8 cellular contexts compared by ENCODE assay signal in genomic region chr19:56080669-56081401, GRCh38. TPM values are rescaled to one million over a fixed set of nuclear protein-coding genes. Genes with fewer than 3 reads are reported as not detected.
DNase-seq lines count a peak whose midpoint lies in the region; ATAC-seq and TF ChIP-seq lines count a peak whose summit lies in the region.

No MANE protein-coding gene starts in this region.

- TF ChIP-seq CTCF in AG09319 (IDR thresholded peaks at IDR 0.05; ENCODE audit: low read depth, low read length) (peak; percentile 60), OCI-LY7 (conservative IDR thresholded peaks at IDR 0.05; ENCODE audit: low read length) (peak; percentile 72), nephron (IDR thresholded peaks at IDR 0.05; ENCODE audit: unreplicated experiment in 3 of 3) (peak; percentile 47 to 58 (median 51))

- no peaks in the 10 kb centered on the region for H3K36me3 Mint-ChIP-seq in nephron (ENCODE audit: low read depth)

- no peaks in the 10 kb centered on the region for H3K9me3 ChIP-seq in OCI-LY7 (ENCODE audit: low read length)

- intact Hi-C loops in OCI-LY7 (cut with micrococcal nuclease; ENCODE audit: unreplicated experiment) = loop anchor here (2.0 kb wide), 1 partner anchor 92 kb away; no protein-coding TSS in a partner anchor

- H3K4me2 ChIP-seq in OCI-LY7 (ENCODE audit: low read length) = peak overlapping the region; percentile 99

- peaks cover 10% of the 10 kb centered on the region for H3K27me3 Mint-ChIP-seq in nephron (ENCODE audit: low read depth)

- no TSS peak for BruUV-seq in OCI-LY7 (replicated peaks; lab: Mats Ljungman, UMichigan)

- peaks cover 10% of the 10 kb centered on the region for H3K4me1 ChIP-seq in OCI-LY7 (ENCODE audit: insufficient read depth, low read length, poor library complexity, severe bottlenecking)

- H3K4me3 ChIP-seq in OCI-LY7 (ENCODE audit: low read depth, low read length, poor library complexity, severe bottlenecking) = peak overlapping the region; percentile 63

- POLR2A ChIA-PET in OCI-LY7 (lab: Charles Lee) = no interaction called here

- DNase-seq in AG09319 (ENCODE audit: extremely low read depth, low read depth) (peak; percentile 31), OCI-LY7 (ENCODE audit: low spot score) (peak; percentile 87), fibroblast of peridontal ligament (ENCODE audit: extremely low read depth) (peak; percentile 76)
- DNase-seq in activated T-cell treated with anti-CD3 and anti-CD28 coated beads, Interleukin-2, amount 50 U/mL, for 48 hours = peak; percentile 78 to 81
- peak in 5 of 6 experiments; percentile 27 to 52 (median 42) for DNase-seq in stimulated activated naive CD4-positive, alpha-beta T cell (lab: John Stamatoyannopoulos, UW)

- peak overlapping the region; percentile 77 to 88 (median 83) for H3K4me3 Mint-ChIP-seq in nephron

- H3K9me3 Mint-ChIP-seq in nephron = no peaks in the 10 kb centered on the region

- H4K20me1 ChIP-seq in OCI-LY7 (ENCODE audit: insufficient read depth, low read length) = no peaks in the 10 kb centered on the region

- H3K4me1 Mint-ChIP-seq in nephron = peaks cover 9% of the 10 kb centered on the region

- peak overlapping the region; percentile 94 for H2AFZ ChIP-seq in OCI-LY7 (ENCODE audit: low read length)

- H3K36me3 ChIP-seq in OCI-LY7 (ENCODE audit: insufficient read depth, low read length) = no peaks in the 10 kb centered on the region

- no peaks in the 10 kb centered on the region for H3K79me2 ChIP-seq in OCI-LY7 (ENCODE audit: insufficient read depth, low read depth, low read length)

- H3K27ac ChIP-seq in OCI-LY7 (ENCODE audit: low read depth, low read length, poor library complexity, severe bottlenecking) = peak overlapping the region; percentile 24

- H3K27ac Mint-ChIP-seq in nephron = peak overlapping the region in 2 of 3 experiments; percentile 29 to 79

- H3K9me2 ChIP-seq in OCI-LY7 (ENCODE audit: insufficient read depth, low read length) = no peaks in the 10 kb centered on the region

- ATAC-seq in GM19025 (IDR thresholded peaks at IDR 0.05; ENCODE audit: low read depth, unreplicated experiment) = peak; percentile 49
- ATAC-seq in HG03558 (IDR thresholded peaks at IDR 0.05; ENCODE audit: extremely low read depth, unreplicated experiment) = peak; percentile 48

- CTCF ChIA-PET in OCI-LY7 (lab: Charles Lee; ENCODE audit: unreplicated experiment) = interaction anchor here (0.6 kb wide), 1 partner anchor 252 kb away, joined by 3 read pairs; no protein-coding TSS in a partner anchor

RNA-seq across cellular contexts. Expression of gene ZNF787, which starts 40.3 kb away (rescaled TPM):
- 30.6 and 36.5 TPM in 2 replicates for total RNA-seq in OCI-LY7 (2014; rRNA removed; shearing (Covaris generic))
- total RNA-seq in OCI-LY7 (2022) = 31.7 and 35.6 TPM in 2 replicates

Comparison
In these comparisons a context has a peak if more than half of its experiments do, and no peak if none do; other contexts are left out.
1. Peak in every context shown above with its lines: DNase-seq, ATAC-seq, H3K4me3 ChIP-seq and H3K27ac ChIP-seq.
2. DNase-seq: peak in every context shown above with its lines; median percentile 87 in OCI-LY7; 80 in activated T-cell treated with anti-CD3 and anti-CD28 coated beads, Interleukin-2, amount 50 U/mL, for 48 hours; 76 in fibroblast of peridontal ligament; 42 in stimulated activated naive CD4-positive, alpha-beta T cell; 31 in AG09319.